Comparison of ENCODE assay signal across 18 cellular contexts in genomic region chr2:109415460-109416004, GRCh38.
DNase-seq lines count a peak whose midpoint lies in the region; ATAC-seq and TF ChIP-seq lines count a peak whose summit lies in the region.
"Had no signal": no experiment of that assay in that cellular context is flagged by ENCODE, and none has a peak within 500 bp of the region (broad histone marks: within the 10 kb centered on the region; RNA-seq: fewer than 3 reads in every experiment).

No MANE protein-coding gene starts in this region.

- no peak for TF ChIP-seq POLR2A in breast epithelium (IDR thresholded peaks at IDR 0.05)

- peak overlapping the region; percentile 44; the same call in 1 of the 2 replicates for H3K27ac Mint-ChIP-seq in GM23338
- peak overlapping the region; percentile 23 for H3K27ac Mint-ChIP-seq in progenitor cell of endocrine pancreas

- intact Hi-C loops in breast epithelium (cut with DNase I; ENCODE audit: low total_unique reads), result no loop called here

- 0 out of 2 replicates have a peak, but pooled peaks cover 4% of the 10 kb centered on the region for H3K9me2 ChIP-seq in GM23338 (ENCODE audit: insufficient read depth)

- ATAC-seq in GM23338 (peak; percentile 76), GM19023 (IDR thresholded peaks at IDR 0.05; ENCODE audit: unreplicated experiment) (no peak)

- H3K9me3 Mint-ChIP-seq in GM23338 (no peaks in the 10 kb centered on the region), progenitor cell of endocrine pancreas (ENCODE audit: low read depth) (no peaks in the 10 kb centered on the region)

- no peak overlapping the region for H3K27ac ChIP-seq in GM23338 (ENCODE audit: low read depth)
- no peak overlapping the region for H3K27ac ChIP-seq in breast epithelium
- H3K27ac ChIP-seq: C4-2B, KMS-11 had no signal

- peak; percentile 27 for DNase-seq in GM23338 (ENCODE audit: low spot score)
- DNase-seq in NCI-H82 treated with DMSO at 0.1 percent for 48 hours (lab: John Stamatoyannopoulos, UW; ENCODE audit: unreplicated experiment), result peak; percentile 1
- peak; percentile 47 for DNase-seq in iPS-NIHi7 (ENCODE audit: extremely low spot score)
- no peak for DNase-seq in progenitor cell of endocrine pancreas (ENCODE audit: low spot score, unreplicated experiment)
- DNase-seq in breast epithelium (ENCODE audit: low spot score in 2 of 2), result no peak
- DNase-seq in DMS153 treated with DMSO at 0.1 percent for 48 hours (lab: John Stamatoyannopoulos, UW; ENCODE audit: unreplicated experiment), result no peak
- DNase-seq: DMS79 treated with DMSO at 0.1 percent for 48 hours, MV-4-11, NCI-H187 treated with DMSO at 0.1 percent for 48 hours, NCI-H2171 treated with DMSO at 0.1 percent for 48 hours, NCI-H446, NCI-H526 treated with DMSO at 0.1 percent for 48 hours, OCI-M1, Right ventricle myocardium superior, SW 1271 had no signal

- H2AFZ ChIP-seq in GM23338, result peak overlapping the region; percentile 76; the same call in 1 of the 2 replicates

- no peaks in the 10 kb centered on the region for H4K20me1 ChIP-seq in GM23338 (replicated peaks; ENCODE audit: insufficient read depth)

- H3K36me3 Mint-ChIP-seq in GM23338 (ENCODE audit: low read depth), result no peaks in the 10 kb centered on the region
- no peaks in the 10 kb centered on the region for H3K36me3 Mint-ChIP-seq in progenitor cell of endocrine pancreas (ENCODE audit: insufficient read depth)

- H3K27me3 Mint-ChIP-seq in GM23338 (ENCODE audit: insufficient read depth, low read depth, poor library complexity) (peaks cover 7% of the 10 kb centered on the region), progenitor cell of endocrine pancreas (peaks cover 7% of the 10 kb centered on the region)

- TF ChIP-seq CTCF in GM23338 (conservative IDR thresholded peaks at IDR 0.05; ENCODE audit: low read depth in 2 of 2) (peak in 1 of 2 experiments; percentile 7; a peak in 1 of 4 replicates), progenitor cell of endocrine pancreas (IDR thresholded peaks at IDR 0.05; ENCODE audit: unreplicated experiment) (no peak), breast epithelium (IDR thresholded peaks at IDR 0.05) (no peak)

- no peak overlapping the region for H3K4me3 ChIP-seq in GM23338
- no peak overlapping the region for H3K4me3 ChIP-seq in breast epithelium

- H3K9me3 ChIP-seq in breast epithelium, result no peaks in the 10 kb centered on the region

- H3K36me3 ChIP-seq in GM23338 (ENCODE audit: insufficient read depth) (no peaks in the 10 kb centered on the region), breast epithelium (no peaks in the 10 kb centered on the region)

- H3K27me3 ChIP-seq in GM23338 (ENCODE audit: insufficient read depth), result no peaks in the 10 kb centered on the region
- no peaks in the 10 kb centered on the region for H3K27me3 ChIP-seq in breast epithelium

- H3K4me1 ChIP-seq in GM23338 (ENCODE audit: insufficient read depth) (peaks cover 4% of the 10 kb centered on the region; the same call in 1 of the 2 replicates), breast epithelium (no peaks in the 10 kb centered on the region)

- no peaks in the 10 kb centered on the region for H3K79me2 ChIP-seq in GM23338 (replicated peaks; ENCODE audit: insufficient read depth)

- H3K4me1 Mint-ChIP-seq in GM23338 (peaks cover 7% of the 10 kb centered on the region), progenitor cell of endocrine pancreas (ENCODE audit: low read depth) (peaks cover 21% of the 10 kb centered on the region)

- H3F3A ChIP-seq in GM23338 (replicated peaks; ENCODE audit: low read depth), result no peaks in the 10 kb centered on the region

- H3K4me3 Mint-ChIP-seq in GM23338 (no peak overlapping the region), progenitor cell of endocrine pancreas (ENCODE audit: low read depth) (no peak overlapping the region)

- no peak overlapping the region for H3K4me2 ChIP-seq in GM23338
- H3K4me2 ChIP-seq: KMS-11 had no signal

TF ChIP-seq in GM23338, 12 proteins besides CTCF, POLR2A, EP300 and RAD21 (continues in another document):
- no peak for TF ChIP-seq CREB1 (CRISPR knock-in tag; IDR thresholded peaks at IDR 0.05; ENCODE audit: low read depth)
- TF ChIP-seq NANOG (IDR thresholded peaks at IDR 0.05; ENCODE audit: borderline replicate concordance), result no peak
- TF ChIP-seq ZNF331 (CRISPR knock-in tag; IDR thresholded peaks at IDR 0.05; ENCODE audit: low read depth), result no peak
- TF ChIP-seq JUNB (IDR thresholded peaks at IDR 0.05; ENCODE audit: unreplicated experiment), result no peak
- no peak for TF ChIP-seq ZNF462 (CRISPR knock-in tag; IDR thresholded peaks at IDR 0.05)
- no peak for TF ChIP-seq ZNF114 (CRISPR knock-in tag; IDR thresholded peaks at IDR 0.05)
- no peak for TF ChIP-seq ETS1 (IDR thresholded peaks at IDR 0.05)

Comparison
In these comparisons a context has a peak if more than half of its experiments do, and no peak if none do; other contexts are left out.
1. DNase-seq: peak in GM23338 (single experiment), NCI-H82 treated with DMSO at 0.1 percent for 48 hours (single experiment) and iPS-NIHi7 (single experiment); none in progenitor cell of endocrine pancreas (single experiment), breast epithelium (0 of 2) and DMS153 treated with DMSO at 0.1 percent for 48 hours (single experiment).